ENCODE assay signal across 8 cellular contexts in the genomic region with DNA sequence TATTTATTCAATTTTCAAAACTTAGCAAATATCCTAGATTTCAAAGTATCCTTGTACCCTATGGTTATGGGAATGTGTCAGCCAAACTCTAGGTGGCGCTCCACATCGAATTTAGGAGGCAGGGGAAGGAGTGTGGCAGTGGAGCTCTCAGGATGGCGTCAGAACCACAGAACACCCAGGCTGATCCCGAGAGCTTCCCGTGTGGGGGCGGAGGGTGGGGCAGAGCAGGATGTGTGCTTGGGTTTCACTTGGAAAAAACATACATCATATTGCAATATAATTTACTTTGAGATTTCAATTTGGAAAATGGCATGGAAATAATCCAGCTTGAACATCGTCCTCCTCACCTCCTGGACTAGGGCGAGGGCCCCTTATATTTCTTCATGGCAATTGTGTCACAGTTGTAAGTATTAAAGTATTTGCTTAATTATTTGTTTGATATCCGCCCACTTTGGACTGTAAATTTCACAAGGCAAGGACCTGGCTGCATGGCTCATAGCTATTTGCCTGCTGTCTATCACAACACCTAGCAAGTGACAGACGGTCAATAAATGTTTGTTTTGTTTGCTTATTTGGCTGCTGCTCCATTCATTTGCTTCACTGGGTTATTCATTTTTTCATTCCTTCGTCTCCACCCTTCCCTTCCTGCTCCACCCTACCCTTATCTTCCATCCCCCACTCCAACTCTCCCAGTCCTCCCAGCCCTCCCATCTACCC.
DNase-seq lines count a peak whose midpoint lies in the region; ATAC-seq and TF ChIP-seq lines count a peak whose summit lies in the region.

No MANE protein-coding gene starts in this region.

- peak; percentile 44 for DNase-seq in GM10248 (ENCODE audit: extremely low spot score)
- peak; percentile 65 for DNase-seq in NT2/D1 (ENCODE audit: low read depth, low spot score)
- DNase-seq in astrocyte of the hippocampus (ENCODE audit: low read depth, low spot score), result peak; percentile 94
- DNase-seq in hippocampal formation (lab: John Stamatoyannopoulos, UW), result peak; percentile 48 to 52
- peak; percentile 89 for DNase-seq in sciatic nerve (ENCODE audit: low spot score)

- POLR2A ChIA-PET in GM10248 (lab: Yijun Ruan, JAX), result no interaction called here

- H3K9me3 ChIP-seq in NT2/D1 (ENCODE audit: insufficient read depth, low read length), result no peaks in the 10 kb centered on the region

- no peak overlapping the region for H3K4me3 ChIP-seq in NT2/D1 (ENCODE audit: insufficient read length, low read depth)

- intact Hi-C loops in sciatic nerve (cut with DNase I), result no loop called here

- TF ChIP-seq CTCF in GM10248 (IDR thresholded peaks at IDR 0.05; ENCODE audit: control extremely low read depth, extremely low read depth, low read depth, missing control alignments), result peak; percentile 74

- no peaks in the 10 kb centered on the region for H3K4me1 ChIP-seq in NT2/D1 (ENCODE audit: insufficient read depth, insufficient read length)

- no peaks in the 10 kb centered on the region for H3K36me3 ChIP-seq in NT2/D1 (ENCODE audit: insufficient read depth, insufficient read length, low read length)

- CTCF ChIA-PET in GM10248 (lab: Yijun Ruan, JAX), result interaction anchor here (0.6 to 2.1 kb wide), 51 partner anchors 8 to 806 kb away, joined by 3 to 15 read pairs (median 4); no protein-coding TSS in a partner anchor

- no peak overlapping the region for H3K9ac ChIP-seq in NT2/D1 (ENCODE audit: insufficient read length, low read depth)

- ATAC-seq in HG02884 (IDR thresholded peaks at IDR 0.05; ENCODE audit: unreplicated experiment) (peak; percentile 76), sciatic nerve (peak; percentile 97), GM19324 (IDR thresholded peaks at IDR 0.05; ENCODE audit: low FRiP score, unreplicated experiment) (no peak), HG02970 (IDR thresholded peaks at IDR 0.05; ENCODE audit: low FRiP score, unreplicated experiment) (no peak)

- no peaks in the 10 kb centered on the region for H3K27me3 ChIP-seq in NT2/D1 (ENCODE audit: insufficient read depth, insufficient read length)

Comparison
In these comparisons a context has a peak if more than half of its experiments do, and no peak if none do; other contexts are left out.
1. DNase-seq: peak in every context shown above with its lines; median percentile 94 in astrocyte of the hippocampus; 89 in sciatic nerve; 65 in NT2/D1; 50 in hippocampal formation; 44 in GM10248.
2. ATAC-seq: peak in HG02884 (single experiment) and sciatic nerve (single experiment); none in GM19324 (single experiment) and HG02970 (single experiment).